10 cellular contexts compared by ENCODE assay signal in genomic region chr6:17280138-17280537, GRCh38. TPM values are rescaled to one million over a fixed set of nuclear protein-coding genes. Genes with fewer than 3 reads are reported as not detected.
A peak's percentile ranks its signal among the peaks of the same experiment; 100 is the strongest.
DNase-seq lines count a peak whose midpoint lies in the region; ATAC-seq and TF ChIP-seq lines count a peak whose summit lies in the region.
"Had no signal": no experiment of that assay in that cellular context is flagged by ENCODE, and none has a peak within 500 bp of the region (broad histone marks: within the 10 kb centered on the region; RNA-seq: fewer than 3 reads in every experiment).

No MANE protein-coding gene starts in this region.

- H3K4me1 ChIP-seq in CD8-positive, alpha-beta memory T cell (ENCODE audit: insufficient read depth, low read length), result no peaks in the 10 kb centered on the region
- no peaks in the 10 kb centered on the region for H3K4me1 ChIP-seq in mucosa of descending colon (ENCODE audit: low read depth)

- TF ChIP-seq CTCF in astrocyte of the cerebellum (IDR thresholded peaks at IDR 0.05; ENCODE audit: low read depth, low read length, missing control alignments) (no peak), retinal pigment epithelial cell (conservative IDR thresholded peaks at IDR 0.05; ENCODE audit: low read depth, low read length) (no peak), mucosa of descending colon (IDR thresholded peaks at IDR 0.05) (no peak)

- intact Hi-C loops in mucosa of descending colon (cut with DNase I, micrococcal nuclease), result loop anchor here in 1 of 2 donors (5.0 kb wide), 1 partner anchor 302 kb away; no protein-coding TSS in a partner anchor

- H3K27me3 ChIP-seq in CD8-positive, alpha-beta memory T cell (ENCODE audit: insufficient read depth, low read length, poor library complexity, severe bottlenecking), result peaks cover 10% of the 10 kb centered on the region
- H3K27me3 ChIP-seq: foreskin keratinocyte had no signal

- H3K9me3 ChIP-seq in CD8-positive, alpha-beta memory T cell (ENCODE audit: low read length), result no peaks in the 10 kb centered on the region
- H3K9me3 ChIP-seq in mucosa of descending colon, result no peaks in the 10 kb centered on the region

- peaks cover 47 to 78% of the 10 kb centered on the region in 2 donors for H3K27me3 Mint-ChIP-seq in CD8-positive, alpha-beta memory T cell

- CTCF ChIA-PET in CD8-positive, alpha-beta memory T cell (lab: Charles Lee), result no interaction called here

- no peak overlapping the region for H3K27ac ChIP-seq in CD8-positive, alpha-beta memory T cell (ENCODE audit: low read depth, low read length)
- H3K27ac ChIP-seq: foreskin keratinocyte had no signal

- in situ Hi-C loops in astrocyte of the cerebellum (cut with HindIII; ENCODE audit: low sequenced_read_pairs) (no loop called here), KBM-7 (cut with MboI; ENCODE audit: low pct_unique_long_range_greater_than_20kb, low sequenced_read_pairs) (no loop called here)

- no peak for DNase-seq in CD8-positive, alpha-beta memory T cell
- DNase-seq in astrocyte of the cerebellum (ENCODE audit: low read depth), result no peak
- DNase-seq in retinal pigment epithelial cell (ENCODE audit: low read depth), result no peak
- DNase-seq in mucosa of descending colon, result no peak
- DNase-seq in activated naive CD4-positive, alpha-beta T cell treated with anti-CD3 and anti-CD28 coated beads, Interleukin-2, amount 50 U/mL, for 72 hours (ENCODE audit: low spot score in 2 of 2), result no peak
- no peak for DNase-seq in KBM-7
- DNase-seq in NCI-H1694 (lab: John Stamatoyannopoulos, UW), result no peak
- DNase-seq: foreskin keratinocyte, NCI-H510A had no signal

- no peak overlapping the region for H3K27ac Mint-ChIP-seq in CD8-positive, alpha-beta memory T cell
- H3K27ac Mint-ChIP-seq in activated naive CD4-positive, alpha-beta T cell treated with anti-CD3 and anti-CD28 coated beads, Interleukin-2, amount 50 U/mL, for 72 hours, result no peak overlapping the region

- H3K9me3 Mint-ChIP-seq in CD8-positive, alpha-beta memory T cell, result peaks cover 0 to 5% (median 0%) of the 10 kb centered on the region in 5 donors
- no peaks in the 10 kb centered on the region for H3K9me3 Mint-ChIP-seq in activated naive CD4-positive, alpha-beta T cell treated with anti-CD3 and anti-CD28 coated beads, Interleukin-2, amount 50 U/mL, for 72 hours

- POLR2A ChIA-PET in CD8-positive, alpha-beta memory T cell (lab: Charles Lee), result no interaction called here

- H3K36me3 ChIP-seq in CD8-positive, alpha-beta memory T cell (ENCODE audit: insufficient read depth, low read length), result no peaks in the 10 kb centered on the region
- no peaks in the 10 kb centered on the region for H3K36me3 ChIP-seq in mucosa of descending colon (ENCODE audit: low read depth)

- no peak for ATAC-seq in mucosa of descending colon
- ATAC-seq in activated naive CD4-positive, alpha-beta T cell treated with anti-CD3 and anti-CD28 coated beads, Interleukin-2, amount 50 U/mL, for 72 hours, result no peak

- peak overlapping the region in 4 of 7 donors; percentile 9 to 59 (median 13) for H3K4me3 Mint-ChIP-seq in CD8-positive, alpha-beta memory T cell

- H3K4me1 Mint-ChIP-seq in CD8-positive, alpha-beta memory T cell, result peaks cover 9 to 19% (median 12%) of the 10 kb centered on the region in 3 donors

- H3K36me3 Mint-ChIP-seq in CD8-positive, alpha-beta memory T cell, result peaks cover 0 to 7% (median 0%) of the 10 kb centered on the region in 3 donors
- H3K36me3 Mint-ChIP-seq in activated naive CD4-positive, alpha-beta T cell treated with anti-CD3 and anti-CD28 coated beads, Interleukin-2, amount 50 U/mL, for 72 hours, result peaks cover 6% of the 10 kb centered on the region in 2 donors

- no peak overlapping the region for H3K4me3 ChIP-seq in CD8-positive, alpha-beta memory T cell (ENCODE audit: low read length)
- H3K4me3 ChIP-seq in astrocyte of the cerebellum (ENCODE audit: low read depth, low read length) (peak overlapping the region; percentile 80), iPS-11a (ENCODE audit: low read depth, low read length) (peak overlapping the region; percentile 22), retinal pigment epithelial cell (ENCODE audit: low read length) (peak overlapping the region; percentile 93), mucosa of descending colon (no peak overlapping the region)

RNA-seq across cellular contexts. Expression of gene RBM24, which starts 1.0 kb away (rescaled TPM):
- total RNA-seq in CD8-positive, alpha-beta memory T cell, result not detected
- 0.74 TPM for polyA plus RNA-seq in CD8-positive, alpha-beta memory T cell
- 1 to 10 TPM; 2.6 to 8.3 (median 6.8) TPM for total RNA-seq in mucosa of descending colon
- not detected for total RNA-seq in activated naive CD4-positive, alpha-beta T cell treated with anti-CD3 and anti-CD28 coated beads, Interleukin-2, amount 50 U/mL, for 72 hours

Comparison
In these comparisons a context has a peak if more than half of its experiments do, and no peak if none do; other contexts are left out.
1. H3K4me3 ChIP-seq: peak in astrocyte of the cerebellum (single experiment), iPS-11a (single experiment) and retinal pigment epithelial cell (single experiment); none in CD8-positive, alpha-beta memory T cell (single experiment) and mucosa of descending colon (single experiment).